Comparison of ENCODE assay signal across 8 cellular contexts in genomic region chr7:102616507-102617125, GRCh38. TPM values are rescaled to one million over a fixed set of nuclear protein-coding genes. Genes with fewer than 3 reads are reported as not detected.
A peak's percentile ranks its signal among the peaks of the same experiment; 100 is the strongest.
DNase-seq lines count a peak whose midpoint lies in the region; ATAC-seq and TF ChIP-seq lines count a peak whose summit lies in the region.
"Not testable (repeated sequence)": the region's sequence is repeated elsewhere in the genome, so short reads cannot be mapped to it uniquely, and the experiment has no call there.

TSS of gene RASA4 (minus strand) at chr7:102616756. CDS start at chr7:102616689, 67 bp downstream.

- not testable (repeated sequence) for DNase-seq in A172 (ENCODE audit: low spot score); kidney epithelial cell (ENCODE audit: low read depth)
- DNase-seq in Karpas-422, result peak; percentile 58
- DNase-seq in activated CD4-positive, alpha-beta memory T cell treated with anti-CD3 and anti-CD28 coated beads for 36 hours, result peak; percentile 18
- DNase-seq in coronary artery (ENCODE audit: low spot score), result peak; percentile 71
- DNase-seq in sciatic nerve (ENCODE audit: low spot score), result peak; percentile 78

- not testable (repeated sequence) for H3K4me3 Mint-ChIP-seq in activated CD4-positive, alpha-beta memory T cell treated with anti-CD3 and anti-CD28 coated beads for 36 hours

- H3K4me1 Mint-ChIP-seq in activated CD4-positive, alpha-beta memory T cell treated with anti-CD3 and anti-CD28 coated beads for 36 hours (ENCODE audit: low read depth), result not testable (repeated sequence)

- not testable (repeated sequence) for H4K20me1 ChIP-seq in Karpas-422 (ENCODE audit: insufficient read depth, low read depth, low read length)

- H2AFZ ChIP-seq in Karpas-422 (ENCODE audit: low read length), result not testable (repeated sequence)

- H3K27me3 Mint-ChIP-seq in activated CD4-positive, alpha-beta memory T cell treated with anti-CD3 and anti-CD28 coated beads for 36 hours, result not testable (repeated sequence)

- POLR2A ChIA-PET in activated CD4-positive, alpha-beta memory T cell treated with anti-CD3 and anti-CD28 coated beads for 36 hours (lab: Charles Lee), result not testable (repeated sequence)

- peak within 1 kb of the TSS; percentile 40 for H3K4me2 ChIP-seq in Karpas-422 (ENCODE audit: low read depth, low read length, poor library complexity, severe bottlenecking)

- H3K36me3 Mint-ChIP-seq in activated CD4-positive, alpha-beta memory T cell treated with anti-CD3 and anti-CD28 coated beads for 36 hours, result not testable (repeated sequence)

- CTCF ChIA-PET in activated CD4-positive, alpha-beta memory T cell treated with anti-CD3 and anti-CD28 coated beads for 36 hours (lab: Charles Lee), result not testable (repeated sequence)

- not testable (repeated sequence) for TF ChIP-seq CTCF in coronary artery (IDR thresholded peaks at IDR 0.05); kidney epithelial cell (IDR thresholded peaks at IDR 0.05; ENCODE audit: insufficient read depth, low read length, poor library complexity, severe bottlenecking)

- H3K79me2 ChIP-seq in Karpas-422 (ENCODE audit: low read length), result not testable (repeated sequence)

- H3K9me3 Mint-ChIP-seq in activated CD4-positive, alpha-beta memory T cell treated with anti-CD3 and anti-CD28 coated beads for 36 hours, result not testable (repeated sequence)

- not testable (repeated sequence) for H3K36me3 ChIP-seq in Karpas-422 (ENCODE audit: insufficient read depth, low read length); kidney epithelial cell (ENCODE audit: control insufficient read depth, insufficient read depth, low read length)

- H3K4me1 ChIP-seq in Karpas-422 (ENCODE audit: low read length), result not testable (repeated sequence)

- intact Hi-C loops in activated CD4-positive, alpha-beta memory T cell treated with anti-CD3 and anti-CD28 coated beads for 36 hours (cut with micrococcal nuclease); sciatic nerve (cut with DNase I): not testable (repeated sequence)

- not testable (repeated sequence) for H3K27ac Mint-ChIP-seq in activated CD4-positive, alpha-beta memory T cell treated with anti-CD3 and anti-CD28 coated beads for 36 hours

- H3K4me3 ChIP-seq in Karpas-422 (ENCODE audit: low read length), result not testable (repeated sequence)
- H3K4me3 ChIP-seq in coronary artery (peak within 1 kb of the TSS; percentile 72), kidney epithelial cell (ENCODE audit: low read depth, low read length) (peak within 1 kb of the TSS; percentile 34)

- H3K27ac ChIP-seq in Karpas-422 (ENCODE audit: low read length), result not testable (repeated sequence)
- H3K27ac ChIP-seq in coronary artery, result peak within 1 kb of the TSS in 1 of 2 donors; percentile 73

- not testable (repeated sequence) for H3K9me2 ChIP-seq in Karpas-422 (replicated peaks; ENCODE audit: insufficient read depth, low read length)

- H3K9me3 ChIP-seq in Karpas-422 (ENCODE audit: low read length), result not testable (repeated sequence)

- H3K9ac ChIP-seq in Karpas-422 (ENCODE audit: low read length), result not testable (repeated sequence)

- not testable (repeated sequence) for H3K27me3 ChIP-seq in Karpas-422 (ENCODE audit: low read length); kidney epithelial cell (ENCODE audit: control insufficient read depth, insufficient read depth, low read length)

- ATAC-seq in GM18870 (IDR thresholded peaks at IDR 0.05; ENCODE audit: unreplicated experiment) (peak; percentile 25), HG02759 (IDR thresholded peaks at IDR 0.05; ENCODE audit: unreplicated experiment) (peak; percentile 81), sciatic nerve (peak; percentile 92)

RNA-seq across cellular contexts. Expression of gene RASA4, which starts in this region (rescaled TPM):
- 10.8 and 15.8 TPM in 2 replicates for total RNA-seq in A172 (2014; rRNA removed; shearing (Covaris generic))
- total RNA-seq in Karpas-422 (2014; rRNA removed; shearing (Covaris generic); ENCODE audit: low replicate concordance), result 4.5 and 16.5 TPM in 2 replicates
- total RNA-seq in activated CD4-positive, alpha-beta memory T cell treated with anti-CD3 and anti-CD28 coated beads for 36 hours, result 10 to 100 TPM; 25.2 to 26.8 TPM
- 11.2 and 14.2 TPM in 2 replicates for total RNA-seq in kidney epithelial cell
- 233 TPM for total RNA-seq in sciatic nerve

Comparison
In these comparisons a context has a peak if more than half of its experiments do, and no peak if none do; other contexts are left out.
1. ATAC-seq: peak in every context shown above with its lines; median percentile 92 in sciatic nerve; 81 in HG02759; 25 in GM18870.